Comparison of ENCODE assay signal across 11 cellular contexts in genomic region chr12:4277856-4278581, GRCh38. TPM values are rescaled to one million over a fixed set of nuclear protein-coding genes. Genes with fewer than 3 reads are reported as not detected.
A peak's percentile ranks its signal among the peaks of the same experiment; 100 is the strongest.
DNase-seq lines count a peak whose midpoint lies in the region; ATAC-seq and TF ChIP-seq lines count a peak whose summit lies in the region.
"Had no signal": no experiment of that assay in that cellular context is flagged by ENCODE, and none has a peak within 500 bp of the region (broad histone marks: within the 10 kb centered on the region; RNA-seq: fewer than 3 reads in every experiment).

No MANE protein-coding gene starts in this region.

- TF ChIP-seq CTCF in Peyer's patch (IDR thresholded peaks at IDR 0.05) (no peak), parathyroid adenoma (IDR thresholded peaks at IDR 0.05) (no peak)

- H3K36me3 ChIP-seq in Peyer's patch (peaks cover 0 to 34% (median 0%) of the 10 kb centered on the region in 3 donors), parathyroid adenoma (ENCODE audit: control insufficient read depth, insufficient read depth, low read length) (no peaks in the 10 kb centered on the region), aorta (ENCODE audit: control insufficient read depth in 1 of 2, insufficient read depth in 2 of 2, low read length in 1 of 2) (peaks cover 2 to 7% of the 10 kb centered on the region in 2 donors)

- H3K27ac ChIP-seq in Peyer's patch (peak overlapping the region; percentile 4 to 96 (median 62)), parathyroid adenoma (no peak overlapping the region), aorta (ENCODE audit: low read depth in 1 of 2, low read length in 2 of 2) (no peak overlapping the region)
- H3K27ac ChIP-seq: 22Rv1 had no signal

- TF ChIP-seq POLR2A in Peyer's patch (IDR thresholded peaks at IDR 0.05), result no peak

- H3K4me1 ChIP-seq in Peyer's patch (peaks cover 0 to 78% (median 10%) of the 10 kb centered on the region in 4 donors), parathyroid adenoma (peaks cover 35% of the 10 kb centered on the region), aorta (ENCODE audit: control insufficient read depth in 1 of 2, insufficient read depth in 2 of 2, low read length in 2 of 2) (no peaks in the 10 kb centered on the region)

- H3K27me3 ChIP-seq in Peyer's patch (no peaks in the 10 kb centered on the region), parathyroid adenoma (ENCODE audit: control insufficient read depth, insufficient read depth, low read length) (no peaks in the 10 kb centered on the region), aorta (ENCODE audit: control insufficient read depth in 1 of 2, insufficient read depth in 2 of 2, low read length in 1 of 2) (no peaks in the 10 kb centered on the region)

- H2AFZ ChIP-seq in parathyroid adenoma, result no peak overlapping the region

- H3K4me2 ChIP-seq in parathyroid adenoma (ENCODE audit: low read length), result peak overlapping the region; percentile 2

- intact Hi-C loops in aorta (cut with DNase I), result loop anchor here (1.0 to 5.0 kb wide), 5 partner anchors 246 to 406 kb away; partner anchors contain the start of gene PARP11 (in 1 of the 2)

- H3K9me3 Mint-ChIP-seq in T-helper 1 cell treated with Interleukin-12 subunit alpha and Interleukin-12 subunit beta and Interleukin-4 antibody, amounts not matched to agents 30 μg/mL and 1 μg/mL, for 36 hours, result no peaks in the 10 kb centered on the region
- H3K9me3 Mint-ChIP-seq: memory B cell had no signal

- peaks cover 76% of the 10 kb centered on the region for H3K36me3 Mint-ChIP-seq in T-helper 1 cell treated with Interleukin-12 subunit alpha and Interleukin-12 subunit beta and Interleukin-4 antibody, amounts not matched to agents 30 μg/mL and 1 μg/mL, for 36 hours (ENCODE audit: low read depth)

- H3K4me1 Mint-ChIP-seq in T-helper 1 cell treated with Interleukin-12 subunit alpha and Interleukin-12 subunit beta and Interleukin-4 antibody, amounts not matched to agents 30 μg/mL and 1 μg/mL, for 36 hours (ENCODE audit: low read depth), result peaks cover 53% of the 10 kb centered on the region

- H3K9me3 ChIP-seq in Peyer's patch, result no peaks in the 10 kb centered on the region
- no peaks in the 10 kb centered on the region for H3K9me3 ChIP-seq in parathyroid adenoma (ENCODE audit: control insufficient read depth, low read length)
- no peaks in the 10 kb centered on the region for H3K9me3 ChIP-seq in aorta (ENCODE audit: control insufficient read depth, low read length)

- H3K27ac Mint-ChIP-seq in T-helper 1 cell treated with Interleukin-12 subunit alpha and Interleukin-12 subunit beta and Interleukin-4 antibody, amounts not matched to agents 30 μg/mL and 1 μg/mL, for 36 hours, result peak overlapping the region; percentile 71

- no peak for DNase-seq in T-helper 1 cell
- DNase-seq in Peyer's patch, result no peak
- peak; percentile 30 for DNase-seq in ecto neural progenitor cell (ENCODE audit: low spot score)
- no peak for DNase-seq in AG20443 (ENCODE audit: low spot score)
- DNase-seq in NCI-H526 (lab: John Stamatoyannopoulos, UW), result no peak
- no peak for DNase-seq in aorta
- DNase-seq: cortex of kidney had no signal

- 43 to 47% methylated on average over 7 of the region's 7 CpGs for WGBS in aorta, 2 donors

- no peaks in the 10 kb centered on the region for H3K27me3 Mint-ChIP-seq in T-helper 1 cell treated with Interleukin-12 subunit alpha and Interleukin-12 subunit beta and Interleukin-4 antibody, amounts not matched to agents 30 μg/mL and 1 μg/mL, for 36 hours (ENCODE audit: low read depth)
- H3K27me3 Mint-ChIP-seq: memory B cell had no signal

- no peak for ATAC-seq in aorta (ENCODE audit: low FRiP score)

- peaks cover 67% of the 10 kb centered on the region for H3K79me2 ChIP-seq in parathyroid adenoma

- H3K4me3 ChIP-seq in Peyer's patch (no peak overlapping the region), parathyroid adenoma (ENCODE audit: low read depth, low read length) (no peak overlapping the region), aorta (ENCODE audit: low read length in 2 of 2) (no peak overlapping the region)

- H3K4me3 Mint-ChIP-seq in T-helper 1 cell treated with Interleukin-12 subunit alpha and Interleukin-12 subunit beta and Interleukin-4 antibody, amounts not matched to agents 30 μg/mL and 1 μg/mL, for 36 hours, result peak overlapping the region; percentile 87
- H3K4me3 Mint-ChIP-seq: memory B cell had no signal

- no peak overlapping the region for H3K9ac ChIP-seq in parathyroid adenoma

RNA-seq across cellular contexts. Expression of gene CCND2, which starts 4.5 kb away (rescaled TPM):
- total RNA-seq in Peyer's patch (100 to 1,000 TPM in 2 of 4 donors, 10 to 100 TPM in 2; 72.0 to 162 (median 97.6) TPM), aorta (100 to 1,000 TPM; 135 to 170 TPM)
- polyA plus RNA-seq in aorta, result 10 to 100 TPM; 17.1 to 18.9 TPM

RNA-seq across cellular contexts. Expression of gene TIGAR, which starts 43.0 kb away (rescaled TPM):
- 1 to 10 TPM; 1.7 to 8.0 (median 3.0) TPM for total RNA-seq in Peyer's patch
- total RNA-seq in aorta, result 10 to 100 TPM in 1 of 2 donors, 1 to 10 TPM in 1; 7.2 to 10.5 TPM
- 1 to 10 TPM; 2.9 to 4.6 TPM for polyA plus RNA-seq in aorta

Comparison
In these comparisons a context has a peak if more than half of its experiments do, and no peak if none do; other contexts are left out.
1. H3K27ac ChIP-seq: peak in Peyer's patch (4 of 4); none in parathyroid adenoma (single experiment) and aorta (0 of 2).